In the genomic region with DNA sequence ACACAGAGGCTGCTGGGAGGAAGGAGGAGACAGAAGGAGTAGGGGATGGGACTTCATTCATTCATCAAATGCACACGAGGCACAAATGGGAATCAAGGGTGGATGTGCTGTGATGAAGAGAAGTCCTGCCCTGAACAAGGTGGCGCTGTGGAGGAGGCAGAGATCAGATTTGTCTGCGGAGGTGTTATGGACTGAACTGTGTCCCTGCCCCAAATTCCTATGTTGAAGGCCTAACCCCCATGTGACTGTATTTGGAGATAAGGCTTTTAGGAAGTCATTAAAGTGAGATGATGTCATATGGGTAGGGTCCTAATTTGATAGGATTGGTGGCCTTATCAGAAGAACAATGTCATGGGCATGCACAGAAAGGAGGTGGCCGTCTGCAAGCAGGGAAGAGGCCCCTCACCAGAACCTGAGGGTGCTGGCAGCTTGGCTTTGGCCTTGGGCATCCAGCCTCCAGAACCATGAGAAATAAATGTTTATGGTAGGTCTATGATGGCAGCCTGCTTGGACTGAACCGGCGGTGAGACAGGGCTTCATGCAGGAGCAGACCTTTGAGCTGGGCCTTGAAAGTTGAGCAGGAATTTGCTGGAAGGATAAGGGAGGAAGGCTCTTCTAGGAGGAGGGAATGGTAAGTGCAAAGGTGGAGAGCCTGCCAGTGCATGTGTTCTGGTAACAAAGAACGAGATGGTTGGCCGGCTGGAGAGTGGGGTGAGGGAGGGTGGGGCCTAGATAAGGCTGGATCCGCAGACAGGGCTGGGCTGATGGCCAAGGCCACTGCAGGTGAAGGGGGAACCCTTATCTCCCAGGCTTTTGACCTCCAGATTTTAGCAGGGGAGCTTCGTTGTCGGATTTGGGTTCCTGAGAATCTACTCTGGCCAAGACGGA, we compare ENCODE assay signal across 1 cellular context.
TF ChIP-seq lines count a peak whose summit lies in the region.

No MANE protein-coding gene starts in this region.

TF ChIP-seq in H1, 55 proteins besides CTCF, POLR2A, EP300 and RAD21:
- TF ChIP-seq, protein P1, sequence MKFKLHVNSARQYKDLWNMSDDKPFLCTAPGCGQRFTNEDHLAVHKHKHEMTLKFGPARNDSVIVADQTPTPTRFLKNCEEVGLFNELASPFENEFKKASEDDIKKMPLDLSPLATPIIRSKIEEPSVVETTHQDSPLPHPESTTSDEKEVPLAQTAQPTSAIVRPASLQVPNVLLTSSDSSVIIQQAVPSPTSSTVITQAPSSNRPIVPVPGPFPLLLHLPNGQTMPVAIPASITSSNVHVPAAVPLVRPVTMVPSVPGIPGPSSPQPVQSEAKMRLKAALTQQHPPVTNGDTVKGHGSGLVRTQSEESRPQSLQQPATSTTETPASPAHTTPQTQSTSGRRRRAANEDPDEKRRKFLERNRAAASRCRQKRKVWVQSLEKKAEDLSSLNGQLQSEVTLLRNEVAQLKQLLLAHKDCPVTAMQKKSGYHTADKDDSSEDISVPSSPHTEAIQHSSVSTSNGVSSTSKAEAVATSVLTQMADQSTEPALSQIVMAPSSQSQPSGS (IDR thresholded peaks at IDR 0.05; ENCODE audit: low read length) = no peak
- TF ChIP-seq HDAC6 (IDR thresholded peaks at IDR 0.05; ENCODE audit: low read depth, low read length) (no peak), TAF1 (IDR thresholded peaks at IDR 0.05; ENCODE audit: low read depth, low read length) (no peak), NANOG (IDR thresholded peaks at IDR 0.05; ENCODE audit: insufficient read depth, low read depth, low read length, poor library complexity, severe bottlenecking) (no peak), POU5F1 (IDR thresholded peaks at IDR 0.05; ENCODE audit: low read depth, low read length) (no peak), PHF8 (conservative IDR thresholded peaks at IDR 0.05; ENCODE audit: low read depth, low read length) (no peak), SP2 (IDR thresholded peaks at IDR 0.05; ENCODE audit: low read length) (no peak), RFX5 (IDR thresholded peaks at IDR 0.05; ENCODE audit: borderline replicate concordance, low read depth, low read length) (no peak), CBX8 (IDR thresholded peaks at IDR 0.05; ENCODE audit: borderline replicate concordance, low read depth, low read length) (no peak), SP4 (IDR thresholded peaks at IDR 0.05; ENCODE audit: low read length) (no peak), NRF1 (IDR thresholded peaks at IDR 0.05; ENCODE audit: low read depth, low read length) (no peak), TCF12 (IDR thresholded peaks at IDR 0.05; ENCODE audit: low read depth, low read length) (no peak), ASH2L (IDR thresholded peaks at IDR 0.05; ENCODE audit: low read length) (no peak), HDAC2 (IDR thresholded peaks at IDR 0.05; ENCODE audit: borderline replicate concordance in 1 of 2, low read depth in 2 of 2, low read length in 2 of 2) (no peak), CHD2 (IDR thresholded peaks at IDR 0.05; ENCODE audit: low read length) (no peak), JUND (IDR thresholded peaks at IDR 0.05; ENCODE audit: low read length) (no peak), CHD1 (IDR thresholded peaks at IDR 0.05; ENCODE audit: low read depth, low read length) (no peak), BACH1 (IDR thresholded peaks at IDR 0.05; ENCODE audit: low read length) (no peak)
- TF ChIP-seq, protein P2, sequence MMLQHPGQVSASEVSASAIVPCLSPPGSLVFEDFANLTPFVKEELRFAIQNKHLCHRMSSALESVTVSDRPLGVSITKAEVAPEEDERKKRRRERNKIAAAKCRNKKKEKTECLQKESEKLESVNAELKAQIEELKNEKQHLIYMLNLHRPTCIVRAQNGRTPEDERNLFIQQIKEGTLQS (IDR thresholded peaks at IDR 0.05; ENCODE audit: insufficient read depth, low read depth, low read length) = no peak
